ENCODE assay signal across 10 cellular contexts in genomic region chr7:74371381-74372059, GRCh38.
DNase-seq lines count a peak whose midpoint lies in the region; ATAC-seq, FAIRE-seq and TF ChIP-seq lines count a peak whose summit lies in the region.
"Had no signal": no experiment of that assay in that cellular context is flagged by ENCODE, and none has a peak within 500 bp of the region (broad histone marks: within the 10 kb centered on the region; RNA-seq: fewer than 3 reads in every experiment).

No MANE protein-coding gene starts in this region.

- peak overlapping the region; percentile 13 for H3K4me2 ChIP-seq in SU-DHL-6 (ENCODE audit: low read depth, low read length, poor library complexity, severe bottlenecking)

- no peaks in the 10 kb centered on the region for H4K20me1 ChIP-seq in SU-DHL-6 (ENCODE audit: low read depth, low read length)

- no peaks in the 10 kb centered on the region for H3K27me3 Mint-ChIP-seq in stimulated activated naive CD8-positive, alpha-beta T cell treated with anti-CD3 and anti-CD28 coated beads, Interleukin-15, Interleukin-2, amounts not matched to agents 100 ng/mL and 50 ng/mL, for 24 hours

- H3K9me3 Mint-ChIP-seq in stimulated activated naive CD8-positive, alpha-beta T cell treated with anti-CD3 and anti-CD28 coated beads, Interleukin-15, Interleukin-2, amounts not matched to agents 100 ng/mL and 50 ng/mL, for 24 hours, result no peaks in the 10 kb centered on the region

- H2AFZ ChIP-seq in SU-DHL-6 (ENCODE audit: low read depth, low read length, severe bottlenecking), result peak overlapping the region; percentile 76

- H3K4me3 ChIP-seq in SU-DHL-6 (ENCODE audit: insufficient read depth, low read length, poor library complexity, severe bottlenecking), result no peak overlapping the region

- FAIRE-seq in H54 (lab: Jason Lieb, UNC), result no peak
- FAIRE-seq: endothelial cell of umbilical vein had no signal

- H3K27ac Mint-ChIP-seq in stimulated activated naive CD8-positive, alpha-beta T cell treated with anti-CD3 and anti-CD28 coated beads, Interleukin-15, Interleukin-2, amounts not matched to agents 100 ng/mL and 50 ng/mL, for 24 hours, result peak overlapping the region; percentile 52

- no peaks in the 10 kb centered on the region for H3K9me2 ChIP-seq in SU-DHL-6 (replicated peaks; ENCODE audit: insufficient read depth, low read length)

- H3K36me3 ChIP-seq in SU-DHL-6 (ENCODE audit: low read length), result no peaks in the 10 kb centered on the region

- H3K79me2 ChIP-seq in SU-DHL-6 (ENCODE audit: insufficient read depth, low read length), result no peaks in the 10 kb centered on the region

- no peaks in the 10 kb centered on the region for H3K9me3 ChIP-seq in SU-DHL-6 (ENCODE audit: insufficient read depth, low read length)

- no peak for DNase-seq in stimulated activated naive CD8-positive, alpha-beta T cell treated with anti-CD3 and anti-CD28 coated beads, Interleukin-15, Interleukin-2, amounts not matched to agents 100 U/mL and 50 U/mL, for 24 hours
- DNase-seq in left kidney (ENCODE audit: low read depth, low spot score) (peak; percentile 86), retina (no peak), H54 (ENCODE audit: insufficient read length, low spot score) (no peak)
- no peak for DNase-seq in stimulated activated naive CD4-positive, alpha-beta T cell (lab: John Stamatoyannopoulos, UW)
- no peak for DNase-seq in activated CD4-positive, alpha-beta T cell treated with anti-CD3 and anti-CD28 coated beads for 4 hours
- DNase-seq: DND-41 had no signal

- no peak for TF ChIP-seq POLR2A in H54 (IDR thresholded peaks at IDR 0.05; ENCODE audit: low read depth, low read length)

- no peak for ATAC-seq in stimulated activated naive CD8-positive, alpha-beta T cell treated with anti-CD3 and anti-CD28 coated beads, Interleukin-15, Interleukin-2, amounts not matched to agents 100 U/mL and 50 U/mL, for 24 hours

- no peak for TF ChIP-seq CTCF in SU-DHL-6 (IDR thresholded peaks at IDR 0.05; ENCODE audit: insufficient read depth, low read length, poor library complexity, severe bottlenecking)

- no peak overlapping the region for H3K9ac ChIP-seq in SU-DHL-6 (ENCODE audit: low read length)

- H3F3A ChIP-seq in SU-DHL-6 (ENCODE audit: insufficient read depth), result no peaks in the 10 kb centered on the region

- H3K4me1 Mint-ChIP-seq in stimulated activated naive CD8-positive, alpha-beta T cell treated with anti-CD3 and anti-CD28 coated beads, Interleukin-15, Interleukin-2, amounts not matched to agents 100 ng/mL and 50 ng/mL, for 24 hours (ENCODE audit: low read depth), result no peaks in the 10 kb centered on the region

- H3K27ac ChIP-seq in SU-DHL-6 (ENCODE audit: low read depth, low read length), result no peak overlapping the region

- no peak overlapping the region for H3K4me3 Mint-ChIP-seq in stimulated activated naive CD8-positive, alpha-beta T cell treated with anti-CD3 and anti-CD28 coated beads, Interleukin-15, Interleukin-2, amounts not matched to agents 100 ng/mL and 50 ng/mL, for 24 hours

- no peaks in the 10 kb centered on the region for H3K27me3 ChIP-seq in SU-DHL-6 (ENCODE audit: low read length)

- no peaks in the 10 kb centered on the region for H3K36me3 Mint-ChIP-seq in stimulated activated naive CD8-positive, alpha-beta T cell treated with anti-CD3 and anti-CD28 coated beads, Interleukin-15, Interleukin-2, amounts not matched to agents 100 ng/mL and 50 ng/mL, for 24 hours (ENCODE audit: low read depth)
